In the genomic region with DNA sequence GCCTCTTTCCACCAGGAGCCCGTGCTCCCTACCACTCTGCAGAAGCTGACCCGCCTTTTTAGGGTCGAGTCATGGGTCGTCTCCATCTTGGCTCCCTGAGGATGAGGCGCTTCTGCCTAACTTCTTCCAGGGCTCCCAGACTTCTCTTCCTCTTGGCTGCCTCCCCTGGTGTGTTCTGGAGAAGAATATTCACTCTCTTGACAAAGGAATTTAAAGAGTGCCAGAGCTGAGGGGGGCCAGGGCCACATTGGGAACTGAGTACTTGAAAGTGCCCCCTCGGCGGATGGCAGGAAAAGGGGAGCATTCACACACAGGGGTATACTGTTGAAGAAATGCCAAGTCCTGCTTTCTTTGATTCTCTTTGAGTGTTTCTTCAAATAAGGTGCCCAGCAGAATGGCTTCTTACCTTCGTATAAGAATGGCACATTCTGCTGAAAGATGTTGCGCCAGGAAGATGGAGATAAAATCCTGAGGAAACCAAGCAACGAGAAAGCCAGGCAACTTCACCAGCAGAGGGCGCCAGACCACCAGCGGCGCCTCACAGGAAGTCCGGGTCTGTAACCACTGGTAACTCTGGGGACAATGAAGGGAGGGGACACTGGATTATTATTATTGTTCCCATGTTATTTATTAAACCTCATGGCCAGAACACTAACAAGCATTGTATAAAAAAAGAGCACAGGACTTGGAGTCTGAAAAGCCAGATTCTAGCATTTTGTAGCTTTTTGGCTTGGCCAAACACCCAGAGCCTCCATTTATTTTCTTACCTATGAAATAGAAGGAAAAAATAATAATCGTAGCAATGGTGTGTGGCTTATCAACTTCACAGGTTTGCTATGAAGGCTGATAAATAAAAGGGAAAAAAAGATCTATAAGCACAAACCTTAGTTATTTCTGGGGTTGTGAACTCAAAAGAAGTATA, we compare ENCODE assay signal across 1 cellular context.
TF ChIP-seq lines count a peak whose summit lies in the region.

No MANE protein-coding gene starts in this region.

TF ChIP-seq in K562, 482 proteins besides CTCF, POLR2A, EP300 and RAD21 (continued from another document and continues in another):
- TF ChIP-seq ZNF324 (CRISPR knock-in tag; IDR thresholded peaks at IDR 0.05) (no peak), ZNF174 (CRISPR knock-in tag; IDR thresholded peaks at IDR 0.05) (no peak), NCOA1 (IDR thresholded peaks at IDR 0.05; ENCODE audit: low read depth) (no peak), KDM5B (IDR thresholded peaks at IDR 0.05; ENCODE audit: insufficient replicate concordance, low read depth, low read length) (no peak), RAD51 (IDR thresholded peaks at IDR 0.05; ENCODE audit: borderline replicate concordance, low read depth) (no peak), RCOR1 (IDR thresholded peaks at IDR 0.05; ENCODE audit: borderline replicate concordance in 1 of 2, low read depth in 2 of 2, low read length in 2 of 2) (peak in 1 of 2 experiments; percentile 72; a peak in 2 of 4 replicates), ZNF785 (CRISPR knock-in tag; IDR thresholded peaks at IDR 0.05) (no peak), ZNF165 (CRISPR knock-in tag; IDR thresholded peaks at IDR 0.05; ENCODE audit: borderline replicate concordance) (no peak), ZNF124 (CRISPR knock-in tag; IDR thresholded peaks at IDR 0.05) (no peak), SOX6 (IDR thresholded peaks at IDR 0.05) (peak; percentile 69; the same call in 1 of the 2 replicates), CBFA2T3 (IDR thresholded peaks at IDR 0.05) (no peak), TEAD4 (IDR thresholded peaks at IDR 0.05; ENCODE audit: low read length) (no peak), TEAD4 (CRISPR knock-in tag; IDR thresholded peaks at IDR 0.05; ENCODE audit: borderline replicate concordance) (no peak), ZNF551 (CRISPR knock-in tag; IDR thresholded peaks at IDR 0.05) (no peak), RFX1 (IDR thresholded peaks at IDR 0.05) (peak; percentile 83), SP2 (IDR thresholded peaks at IDR 0.05; ENCODE audit: extremely low read depth, low read depth, low read length, poor library complexity, severe bottlenecking) (no peak), GABPB1 (CRISPR knock-in tag; IDR thresholded peaks at IDR 0.05) (peak; percentile 85), BMI1 (IDR thresholded peaks at IDR 0.05; ENCODE audit: low read length) (no peak), NRF1 (conservative IDR thresholded peaks at IDR 0.05 in 1 of 2, IDR thresholded peaks at IDR 0.05 in 1 of 2) (0 out of 4 replicates have a peak, but pooled peaks of 1 of the 2 experiments have one; percentile 10), CTBP1 (IDR thresholded peaks at IDR 0.05; ENCODE audit: borderline replicate concordance) (peak; percentile 71), CBX1 (IDR thresholded peaks at IDR 0.05; ENCODE audit: low read depth) (no peak), MYC (IDR thresholded peaks at IDR 0.05; ENCODE audit: low read depth, low read length) (0 out of 2 replicates have a peak, but pooled peaks have one; percentile 16), MYC (CRISPR knock-in tag; IDR thresholded peaks at IDR 0.05; ENCODE audit: borderline replicate concordance, low read depth) (no peak), ZBTB1 (CRISPR knock-in tag; IDR thresholded peaks at IDR 0.05; ENCODE audit: borderline replicate concordance, low read depth) (no peak), SIN3A (IDR thresholded peaks at IDR 0.05; ENCODE audit: borderline replicate concordance in 2 of 2, control insufficient read depth in 1 of 2, low read depth in 2 of 2, low read length in 2 of 2) (no peak), NR2C2 (CRISPR knock-in tag; IDR thresholded peaks at IDR 0.05) (no peak), NR2C2 (tag; IDR thresholded peaks at IDR 0.05) (no peak), ZNF696 (CRISPR knock-in tag; conservative IDR thresholded peaks at IDR 0.05) (no peak)
- TF ChIP-seq, protein P1, sequence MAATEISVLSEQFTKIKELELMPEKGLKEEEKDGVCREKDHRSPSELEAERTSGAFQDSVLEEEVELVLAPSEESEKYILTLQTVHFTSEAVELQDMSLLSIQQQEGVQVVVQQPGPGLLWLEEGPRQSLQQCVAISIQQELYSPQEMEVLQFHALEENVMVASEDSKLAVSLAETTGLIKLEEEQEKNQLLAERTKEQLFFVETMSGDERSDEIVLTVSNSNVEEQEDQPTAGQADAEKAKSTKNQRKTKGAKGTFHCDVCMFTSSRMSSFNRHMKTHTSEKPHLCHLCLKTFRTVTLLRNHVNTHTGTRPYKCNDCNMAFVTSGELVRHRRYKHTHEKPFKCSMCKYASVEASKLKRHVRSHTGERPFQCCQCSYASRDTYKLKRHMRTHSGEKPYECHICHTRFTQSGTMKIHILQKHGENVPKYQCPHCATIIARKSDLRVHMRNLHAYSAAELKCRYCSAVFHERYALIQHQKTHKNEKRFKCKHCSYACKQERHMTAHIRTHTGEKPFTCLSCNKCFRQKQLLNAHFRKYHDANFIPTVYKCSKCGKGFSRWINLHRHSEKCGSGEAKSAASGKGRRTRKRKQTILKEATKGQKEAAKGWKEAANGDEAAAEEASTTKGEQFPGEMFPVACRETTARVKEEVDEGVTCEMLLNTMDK (IDR thresholded peaks at IDR 0.05; ENCODE audit: borderline replicate concordance, insufficient read depth, low read depth, low read length, poor library complexity, severe bottlenecking): peak; percentile 64
- TF ChIP-seq, protein P2, sequence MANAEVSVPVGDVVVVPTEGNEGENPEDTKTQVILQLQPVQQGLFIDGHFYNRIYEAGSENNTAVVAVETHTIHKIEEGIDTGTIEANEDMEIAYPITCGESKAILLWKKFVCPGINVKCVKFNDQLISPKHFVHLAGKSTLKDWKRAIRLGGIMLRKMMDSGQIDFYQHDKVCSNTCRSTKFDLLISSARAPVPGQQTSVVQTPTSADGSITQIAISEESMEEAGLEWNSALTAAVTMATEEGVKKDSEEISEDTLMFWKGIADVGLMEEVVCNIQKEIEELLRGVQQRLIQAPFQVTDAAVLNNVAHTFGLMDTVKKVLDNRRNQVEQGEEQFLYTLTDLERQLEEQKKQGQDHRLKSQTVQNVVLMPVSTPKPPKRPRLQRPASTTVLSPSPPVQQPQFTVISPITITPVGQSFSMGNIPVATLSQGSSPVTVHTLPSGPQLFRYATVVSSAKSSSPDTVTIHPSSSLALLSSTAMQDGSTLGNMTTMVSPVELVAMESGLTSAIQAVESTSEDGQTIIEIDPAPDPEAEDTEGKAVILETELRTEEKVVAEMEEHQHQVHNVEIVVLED (CRISPR knock-in tag; IDR thresholded peaks at IDR 0.05): peak; percentile 18; the same call in 1 of the 2 replicates
- TF ChIP-seq, protein P3, sequence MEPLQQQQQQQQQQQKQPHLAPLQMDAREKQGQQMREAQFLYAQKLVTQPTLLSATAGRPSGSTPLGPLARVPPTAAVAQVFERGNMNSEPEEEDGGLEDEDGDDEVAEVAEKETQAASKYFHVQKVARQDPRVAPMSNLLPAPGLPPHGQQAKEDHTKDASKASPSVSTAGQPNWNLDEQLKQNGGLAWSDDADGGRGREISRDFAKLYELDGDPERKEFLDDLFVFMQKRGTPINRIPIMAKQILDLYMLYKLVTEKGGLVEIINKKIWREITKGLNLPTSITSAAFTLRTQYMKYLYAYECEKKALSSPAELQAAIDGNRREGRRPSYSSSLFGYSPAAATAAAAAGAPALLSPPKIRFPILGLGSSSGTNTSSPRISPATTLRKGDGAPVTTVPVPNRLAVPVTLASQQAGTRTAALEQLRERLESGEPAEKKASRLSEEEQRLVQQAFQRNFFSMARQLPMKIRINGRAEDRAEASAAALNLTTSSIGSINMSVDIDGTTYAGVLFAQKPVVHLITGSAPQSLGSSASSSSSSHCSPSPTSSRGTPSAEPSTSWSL (CRISPR knock-in tag; IDR thresholded peaks at IDR 0.05; ENCODE audit: borderline replicate concordance): no peak
- TF ChIP-seq, protein P4, sequence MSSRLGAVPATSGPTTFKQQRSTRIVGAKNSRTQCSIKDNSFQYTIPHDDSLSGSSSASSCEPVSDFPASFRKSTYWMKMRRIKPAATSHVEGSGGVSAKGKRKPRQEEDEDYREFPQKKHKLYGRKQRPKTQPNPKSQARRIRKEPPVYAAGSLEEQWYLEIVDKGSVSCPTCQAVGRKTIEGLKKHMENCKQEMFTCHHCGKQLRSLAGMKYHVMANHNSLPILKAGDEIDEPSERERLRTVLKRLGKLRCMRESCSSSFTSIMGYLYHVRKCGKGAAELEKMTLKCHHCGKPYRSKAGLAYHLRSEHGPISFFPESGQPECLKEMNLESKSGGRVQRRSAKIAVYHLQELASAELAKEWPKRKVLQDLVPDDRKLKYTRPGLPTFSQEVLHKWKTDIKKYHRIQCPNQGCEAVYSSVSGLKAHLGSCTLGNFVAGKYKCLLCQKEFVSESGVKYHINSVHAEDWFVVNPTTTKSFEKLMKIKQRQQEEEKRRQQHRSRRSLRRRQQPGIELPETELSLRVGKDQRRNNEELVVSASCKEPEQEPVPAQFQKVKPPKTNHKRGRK (tag; IDR thresholded peaks at IDR 0.05): no peak
- TF ChIP-seq, protein P5, sequence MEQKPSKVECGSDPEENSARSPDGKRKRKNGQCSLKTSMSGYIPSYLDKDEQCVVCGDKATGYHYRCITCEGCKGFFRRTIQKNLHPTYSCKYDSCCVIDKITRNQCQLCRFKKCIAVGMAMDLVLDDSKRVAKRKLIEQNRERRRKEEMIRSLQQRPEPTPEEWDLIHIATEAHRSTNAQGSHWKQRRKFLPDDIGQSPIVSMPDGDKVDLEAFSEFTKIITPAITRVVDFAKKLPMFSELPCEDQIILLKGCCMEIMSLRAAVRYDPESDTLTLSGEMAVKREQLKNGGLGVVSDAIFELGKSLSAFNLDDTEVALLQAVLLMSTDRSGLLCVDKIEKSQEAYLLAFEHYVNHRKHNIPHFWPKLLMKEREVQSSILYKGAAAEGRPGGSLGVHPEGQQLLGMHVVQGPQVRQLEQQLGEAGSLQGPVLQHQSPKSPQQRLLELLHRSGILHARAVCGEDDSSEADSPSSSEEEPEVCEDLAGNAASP (IDR thresholded peaks at IDR 0.05): no peak
- TF ChIP-seq, protein P6, sequence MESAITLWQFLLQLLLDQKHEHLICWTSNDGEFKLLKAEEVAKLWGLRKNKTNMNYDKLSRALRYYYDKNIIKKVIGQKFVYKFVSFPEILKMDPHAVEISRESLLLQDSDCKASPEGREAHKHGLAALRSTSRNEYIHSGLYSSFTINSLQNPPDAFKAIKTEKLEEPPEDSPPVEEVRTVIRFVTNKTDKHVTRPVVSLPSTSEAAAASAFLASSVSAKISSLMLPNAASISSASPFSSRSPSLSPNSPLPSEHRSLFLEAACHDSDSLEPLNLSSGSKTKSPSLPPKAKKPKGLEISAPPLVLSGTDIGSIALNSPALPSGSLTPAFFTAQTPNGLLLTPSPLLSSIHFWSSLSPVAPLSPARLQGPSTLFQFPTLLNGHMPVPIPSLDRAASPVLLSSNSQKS (CRISPR knock-in tag; IDR thresholded peaks at IDR 0.05): no peak
- TF ChIP-seq, protein P7, sequence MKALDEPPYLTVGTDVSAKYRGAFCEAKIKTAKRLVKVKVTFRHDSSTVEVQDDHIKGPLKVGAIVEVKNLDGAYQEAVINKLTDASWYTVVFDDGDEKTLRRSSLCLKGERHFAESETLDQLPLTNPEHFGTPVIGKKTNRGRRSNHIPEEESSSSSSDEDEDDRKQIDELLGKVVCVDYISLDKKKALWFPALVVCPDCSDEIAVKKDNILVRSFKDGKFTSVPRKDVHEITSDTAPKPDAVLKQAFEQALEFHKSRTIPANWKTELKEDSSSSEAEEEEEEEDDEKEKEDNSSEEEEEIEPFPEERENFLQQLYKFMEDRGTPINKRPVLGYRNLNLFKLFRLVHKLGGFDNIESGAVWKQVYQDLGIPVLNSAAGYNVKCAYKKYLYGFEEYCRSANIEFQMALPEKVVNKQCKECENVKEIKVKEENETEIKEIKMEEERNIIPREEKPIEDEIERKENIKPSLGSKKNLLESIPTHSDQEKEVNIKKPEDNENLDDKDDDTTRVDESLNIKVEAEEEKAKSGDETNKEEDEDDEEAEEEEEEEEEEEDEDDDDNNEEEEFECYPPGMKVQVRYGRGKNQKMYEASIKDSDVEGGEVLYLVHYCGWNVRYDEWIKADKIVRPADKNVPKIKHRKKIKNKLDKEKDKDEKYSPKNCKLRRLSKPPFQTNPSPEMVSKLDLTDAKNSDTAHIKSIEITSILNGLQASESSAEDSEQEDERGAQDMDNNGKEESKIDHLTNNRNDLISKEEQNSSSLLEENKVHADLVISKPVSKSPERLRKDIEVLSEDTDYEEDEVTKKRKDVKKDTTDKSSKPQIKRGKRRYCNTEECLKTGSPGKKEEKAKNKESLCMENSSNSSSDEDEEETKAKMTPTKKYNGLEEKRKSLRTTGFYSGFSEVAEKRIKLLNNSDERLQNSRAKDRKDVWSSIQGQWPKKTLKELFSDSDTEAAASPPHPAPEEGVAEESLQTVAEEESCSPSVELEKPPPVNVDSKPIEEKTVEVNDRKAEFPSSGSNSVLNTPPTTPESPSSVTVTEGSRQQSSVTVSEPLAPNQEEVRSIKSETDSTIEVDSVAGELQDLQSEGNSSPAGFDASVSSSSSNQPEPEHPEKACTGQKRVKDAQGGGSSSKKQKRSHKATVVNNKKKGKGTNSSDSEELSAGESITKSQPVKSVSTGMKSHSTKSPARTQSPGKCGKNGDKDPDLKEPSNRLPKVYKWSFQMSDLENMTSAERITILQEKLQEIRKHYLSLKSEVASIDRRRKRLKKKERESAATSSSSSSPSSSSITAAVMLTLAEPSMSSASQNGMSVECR (CRISPR knock-in tag; IDR thresholded peaks at IDR 0.05): no peak
- TF ChIP-seq, protein P8, sequence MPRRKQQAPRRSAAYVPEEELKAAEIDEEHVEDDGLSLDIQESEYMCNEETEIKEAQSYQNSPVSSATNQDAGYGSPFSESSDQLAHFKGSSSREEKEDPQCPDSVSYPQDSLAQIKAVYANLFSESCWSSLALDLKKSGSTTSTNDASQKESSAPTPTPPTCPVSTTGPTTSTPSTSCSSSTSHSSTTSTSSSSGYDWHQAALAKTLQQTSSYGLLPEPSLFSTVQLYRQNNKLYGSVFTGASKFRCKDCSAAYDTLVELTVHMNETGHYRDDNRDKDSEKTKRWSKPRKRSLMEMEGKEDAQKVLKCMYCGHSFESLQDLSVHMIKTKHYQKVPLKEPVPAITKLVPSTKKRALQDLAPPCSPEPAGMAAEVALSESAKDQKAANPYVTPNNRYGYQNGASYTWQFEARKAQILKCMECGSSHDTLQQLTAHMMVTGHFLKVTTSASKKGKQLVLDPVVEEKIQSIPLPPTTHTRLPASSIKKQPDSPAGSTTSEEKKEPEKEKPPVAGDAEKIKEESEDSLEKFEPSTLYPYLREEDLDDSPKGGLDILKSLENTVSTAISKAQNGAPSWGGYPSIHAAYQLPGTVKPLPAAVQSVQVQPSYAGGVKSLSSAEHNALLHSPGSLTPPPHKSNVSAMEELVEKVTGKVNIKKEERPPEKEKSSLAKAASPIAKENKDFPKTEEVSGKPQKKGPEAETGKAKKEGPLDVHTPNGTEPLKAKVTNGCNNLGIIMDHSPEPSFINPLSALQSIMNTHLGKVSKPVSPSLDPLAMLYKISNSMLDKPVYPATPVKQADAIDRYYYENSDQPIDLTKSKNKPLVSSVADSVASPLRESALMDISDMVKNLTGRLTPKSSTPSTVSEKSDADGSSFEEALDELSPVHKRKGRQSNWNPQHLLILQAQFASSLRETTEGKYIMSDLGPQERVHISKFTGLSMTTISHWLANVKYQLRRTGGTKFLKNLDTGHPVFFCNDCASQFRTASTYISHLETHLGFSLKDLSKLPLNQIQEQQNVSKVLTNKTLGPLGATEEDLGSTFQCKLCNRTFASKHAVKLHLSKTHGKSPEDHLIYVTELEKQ (CRISPR knock-in tag; IDR thresholded peaks at IDR 0.05): no peak
